ENCODE assay signal across 1 cellular context in the genomic region with DNA sequence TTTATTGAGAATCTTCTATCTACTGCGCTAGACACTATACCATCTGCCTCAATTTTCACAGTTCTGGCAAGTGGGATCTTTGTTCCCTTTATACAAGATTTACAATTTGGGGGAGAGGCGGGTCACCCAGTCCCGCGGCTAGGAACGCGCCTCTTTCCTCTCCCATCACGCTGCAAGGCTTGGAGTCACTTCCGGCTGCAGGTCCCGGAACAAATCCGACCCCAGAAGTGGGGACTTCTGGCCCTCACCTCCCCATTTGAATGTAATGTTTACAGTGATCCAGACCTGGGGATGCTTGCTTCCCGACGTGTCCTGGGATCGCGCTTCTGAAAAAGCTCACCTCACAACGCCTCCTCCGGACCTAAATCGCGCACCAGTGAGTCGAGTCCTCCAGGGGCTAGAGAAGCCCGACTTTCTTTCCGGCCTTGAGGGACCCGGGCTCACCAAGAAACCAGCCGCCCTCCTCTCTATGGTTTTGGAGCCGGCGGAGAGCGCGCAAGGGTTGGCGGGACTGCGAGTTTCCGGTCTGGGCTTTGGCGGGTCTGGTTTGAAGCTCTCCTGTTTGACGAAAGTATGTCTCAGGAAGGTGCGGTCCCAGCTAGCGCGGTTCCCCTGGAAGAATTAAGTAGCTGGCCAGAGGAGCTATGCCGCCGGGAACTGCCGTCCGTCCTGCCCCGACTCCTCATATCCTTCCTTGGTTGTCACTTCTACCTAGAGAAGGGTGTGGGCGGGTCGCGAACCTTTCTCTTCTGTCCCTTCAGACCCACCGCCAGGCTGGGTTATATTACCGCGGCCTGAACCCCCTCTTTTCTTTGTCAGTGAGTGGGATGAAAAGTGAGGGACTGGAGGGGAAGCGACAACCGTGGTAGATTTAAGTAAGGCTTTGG.
TF ChIP-seq lines count a peak whose summit lies in the region.

Gene METTL18 (minus strand): TSS at position 378 of the 887 bp plus-strand sequence. CDS start 1,212 bp downstream, outside the sequence.

TF ChIP-seq in K562, 482 proteins besides CTCF, POLR2A, EP300 and RAD21 (continued from another document and continues in another):
- TF ChIP-seq IRF1 (CRISPR knock-in tag; IDR thresholded peaks at IDR 0.05; ENCODE audit: borderline replicate concordance) (no peak), USF1 (CRISPR knock-in tag; IDR thresholded peaks at IDR 0.05) (no peak), POLR3A (IDR thresholded peaks at IDR 0.05; ENCODE audit: borderline replicate concordance, extremely low read depth, insufficient read depth, insufficient read length) (no peak), CREM (IDR thresholded peaks at IDR 0.05; ENCODE audit: low read depth) (peak; percentile 66), SRSF3 (IDR thresholded peaks at IDR 0.05; ENCODE audit: insufficient read depth, low read length) (no peak), MCM2 (IDR thresholded peaks at IDR 0.05; ENCODE audit: low read depth) (no peak), ZFP1 (CRISPR knock-in tag; IDR thresholded peaks at IDR 0.05) (no peak; the same call in 1 of the 2 replicates), ZHX1 (conservative IDR thresholded peaks at IDR 0.05; ENCODE audit: low read length) (peak; percentile 89), ZBTB26 (CRISPR knock-in tag; IDR thresholded peaks at IDR 0.05) (no peak), GATA2 (CRISPR knock-in tag; IDR thresholded peaks at IDR 0.05) (no peak), ZNF785 (CRISPR knock-in tag; IDR thresholded peaks at IDR 0.05) (no peak), SMARCA4 (IDR thresholded peaks at IDR 0.05) (no peak), FOS (IDR thresholded peaks at IDR 0.05; ENCODE audit: extremely low read depth, insufficient read length) (no peak), ZNF239 (CRISPR knock-in tag; IDR thresholded peaks at IDR 0.05) (no peak), ZNF77 (CRISPR knock-in tag; IDR thresholded peaks at IDR 0.05) (no peak), EZH2 (IDR thresholded peaks at IDR 0.05; ENCODE audit: borderline replicate concordance, low read depth, low read length) (no peak), ZNF584 (CRISPR knock-in tag; IDR thresholded peaks at IDR 0.05; ENCODE audit: low read depth) (no peak), PTBP1 (IDR thresholded peaks at IDR 0.05; ENCODE audit: low read depth, low read length) (no peak), SNRNP70 (optimal IDR thresholded peaks at IDR 0.05; ENCODE audit: low read depth, low read length) (no peak), SUPT5H (IDR thresholded peaks at IDR 0.05) (peak; percentile 88), KDM4B (IDR thresholded peaks at IDR 0.05; ENCODE audit: borderline replicate concordance in 2 of 2, low read depth in 1 of 2) (peak in 1 of 2 experiments; percentile 81; a peak in 1 of 4 replicates), HDAC3 (IDR thresholded peaks at IDR 0.05; ENCODE audit: borderline replicate concordance, partially characterized antibody) (no peak), ZNF589 (CRISPR knock-in tag; IDR thresholded peaks at IDR 0.05; ENCODE audit: low read depth) (no peak), SRSF7 (optimal IDR thresholded peaks at IDR 0.05; ENCODE audit: low read depth, low read length) (no peak), HMG20B (CRISPR knock-in tag; IDR thresholded peaks at IDR 0.05) (no peak), ESRRA (IDR thresholded peaks at IDR 0.05; ENCODE audit: borderline replicate concordance, low read depth) (no peak; the same call in 1 of the 2 replicates), ELF1 (tag; IDR thresholded peaks at IDR 0.05) (peak; percentile 97), CHD4 (IDR thresholded peaks at IDR 0.05; ENCODE audit: insufficient read depth, insufficient replicate concordance, low read depth, low read length, poor library complexity, severe bottlenecking) (no peak), POLR2AphosphoS5 (IDR thresholded peaks at IDR 0.05; ENCODE audit: control insufficient read depth, insufficient read depth, low read depth, low read length) (peak; percentile 88), SRF (CRISPR knock-in tag; IDR thresholded peaks at IDR 0.05) (no peak), ZNF707 (CRISPR knock-in tag; conservative IDR thresholded peaks at IDR 0.05) (no peak), PTTG1 (tag; IDR thresholded peaks at IDR 0.05; ENCODE audit: low read depth) (no peak), SAFB2 (IDR thresholded peaks at IDR 0.05; ENCODE audit: borderline replicate concordance, low read depth, low read length, severe bottlenecking) (no peak), SMAD1 (IDR thresholded peaks at IDR 0.05; ENCODE audit: low read depth, low read length, partially characterized antibody) (no peak), NONO (IDR thresholded peaks at IDR 0.05; ENCODE audit: low read depth in 2 of 2, low read length in 1 of 2) (no peak), TAF9B (IDR thresholded peaks at IDR 0.05; ENCODE audit: partially characterized antibody) (peak; percentile 90), FOXM1 (IDR thresholded peaks at IDR 0.05; ENCODE audit: low read depth) (no peak), FOXM1 (CRISPR knock-in tag; IDR thresholded peaks at IDR 0.05; ENCODE audit: low read depth) (peak; percentile 90; the same call in 1 of the 2 replicates), BDP1 (IDR thresholded peaks at IDR 0.05; ENCODE audit: insufficient read depth, insufficient read length) (no peak), TEAD1 (CRISPR knock-in tag; IDR thresholded peaks at IDR 0.05) (peak in 1 of 2 experiments; percentile 49; a peak in 1 of 4 replicates), CHD2 (IDR thresholded peaks at IDR 0.05; ENCODE audit: low read depth, low read length) (no peak), IRF9 (tag; IDR thresholded peaks at IDR 0.05) (no peak), SRSF9 (IDR thresholded peaks at IDR 0.05; ENCODE audit: borderline replicate concordance, low read depth, low read length) (no peak)
- TF ChIP-seq, protein P1, sequence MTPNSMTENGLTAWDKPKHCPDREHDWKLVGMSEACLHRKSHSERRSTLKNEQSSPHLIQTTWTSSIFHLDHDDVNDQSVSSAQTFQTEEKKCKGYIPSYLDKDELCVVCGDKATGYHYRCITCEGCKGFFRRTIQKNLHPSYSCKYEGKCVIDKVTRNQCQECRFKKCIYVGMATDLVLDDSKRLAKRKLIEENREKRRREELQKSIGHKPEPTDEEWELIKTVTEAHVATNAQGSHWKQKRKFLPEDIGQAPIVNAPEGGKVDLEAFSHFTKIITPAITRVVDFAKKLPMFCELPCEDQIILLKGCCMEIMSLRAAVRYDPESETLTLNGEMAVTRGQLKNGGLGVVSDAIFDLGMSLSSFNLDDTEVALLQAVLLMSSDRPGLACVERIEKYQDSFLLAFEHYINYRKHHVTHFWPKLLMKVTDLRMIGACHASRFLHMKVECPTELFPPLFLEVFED (CRISPR knock-in tag; conservative IDR thresholded peaks at IDR 0.05) = no peak
- TF ChIP-seq, protein P2, sequence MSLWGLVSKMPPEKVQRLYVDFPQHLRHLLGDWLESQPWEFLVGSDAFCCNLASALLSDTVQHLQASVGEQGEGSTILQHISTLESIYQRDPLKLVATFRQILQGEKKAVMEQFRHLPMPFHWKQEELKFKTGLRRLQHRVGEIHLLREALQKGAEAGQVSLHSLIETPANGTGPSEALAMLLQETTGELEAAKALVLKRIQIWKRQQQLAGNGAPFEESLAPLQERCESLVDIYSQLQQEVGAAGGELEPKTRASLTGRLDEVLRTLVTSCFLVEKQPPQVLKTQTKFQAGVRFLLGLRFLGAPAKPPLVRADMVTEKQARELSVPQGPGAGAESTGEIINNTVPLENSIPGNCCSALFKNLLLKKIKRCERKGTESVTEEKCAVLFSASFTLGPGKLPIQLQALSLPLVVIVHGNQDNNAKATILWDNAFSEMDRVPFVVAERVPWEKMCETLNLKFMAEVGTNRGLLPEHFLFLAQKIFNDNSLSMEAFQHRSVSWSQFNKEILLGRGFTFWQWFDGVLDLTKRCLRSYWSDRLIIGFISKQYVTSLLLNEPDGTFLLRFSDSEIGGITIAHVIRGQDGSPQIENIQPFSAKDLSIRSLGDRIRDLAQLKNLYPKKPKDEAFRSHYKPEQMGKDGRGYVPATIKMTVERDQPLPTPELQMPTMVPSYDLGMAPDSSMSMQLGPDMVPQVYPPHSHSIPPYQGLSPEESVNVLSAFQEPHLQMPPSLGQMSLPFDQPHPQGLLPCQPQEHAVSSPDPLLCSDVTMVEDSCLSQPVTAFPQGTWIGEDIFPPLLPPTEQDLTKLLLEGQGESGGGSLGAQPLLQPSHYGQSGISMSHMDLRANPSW (CRISPR knock-in tag; IDR thresholded peaks at IDR 0.05) = no peak
- TF ChIP-seq, protein P3, sequence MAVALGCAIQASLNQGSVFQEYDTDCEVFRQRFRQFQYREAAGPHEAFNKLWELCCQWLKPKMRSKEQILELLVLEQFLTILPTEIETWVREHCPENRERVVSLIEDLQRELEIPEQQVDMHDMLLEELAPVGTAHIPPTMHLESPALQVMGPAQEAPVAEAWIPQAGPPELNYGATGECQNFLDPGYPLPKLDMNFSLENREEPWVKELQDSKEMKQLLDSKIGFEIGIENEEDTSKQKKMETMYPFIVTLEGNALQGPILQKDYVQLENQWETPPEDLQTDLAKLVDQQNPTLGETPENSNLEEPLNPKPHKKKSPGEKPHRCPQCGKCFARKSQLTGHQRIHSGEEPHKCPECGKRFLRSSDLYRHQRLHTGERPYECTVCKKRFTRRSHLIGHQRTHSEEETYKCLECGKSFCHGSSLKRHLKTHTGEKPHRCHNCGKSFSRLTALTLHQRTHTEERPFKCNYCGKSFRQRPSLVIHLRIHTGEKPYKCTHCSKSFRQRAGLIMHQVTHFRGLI (CRISPR knock-in tag; IDR thresholded peaks at IDR 0.05) = no peak
- TF ChIP-seq, protein P4, sequence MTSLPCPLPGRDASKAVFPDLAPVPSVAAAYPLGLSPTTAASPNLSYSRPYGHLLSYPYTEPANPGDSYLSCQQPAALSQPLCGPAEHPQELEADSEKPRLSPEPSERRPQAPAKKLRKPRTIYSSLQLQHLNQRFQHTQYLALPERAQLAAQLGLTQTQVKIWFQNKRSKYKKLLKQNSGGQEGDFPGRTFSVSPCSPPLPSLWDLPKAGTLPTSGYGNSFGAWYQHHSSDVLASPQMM (CRISPR knock-in tag; IDR thresholded peaks at IDR 0.05) = no peak
- TF ChIP-seq, protein P5, sequence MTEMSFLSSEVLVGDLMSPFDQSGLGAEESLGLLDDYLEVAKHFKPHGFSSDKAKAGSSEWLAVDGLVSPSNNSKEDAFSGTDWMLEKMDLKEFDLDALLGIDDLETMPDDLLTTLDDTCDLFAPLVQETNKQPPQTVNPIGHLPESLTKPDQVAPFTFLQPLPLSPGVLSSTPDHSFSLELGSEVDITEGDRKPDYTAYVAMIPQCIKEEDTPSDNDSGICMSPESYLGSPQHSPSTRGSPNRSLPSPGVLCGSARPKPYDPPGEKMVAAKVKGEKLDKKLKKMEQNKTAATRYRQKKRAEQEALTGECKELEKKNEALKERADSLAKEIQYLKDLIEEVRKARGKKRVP (CRISPR knock-in tag; IDR thresholded peaks at IDR 0.05) = no peak; the same call in 1 of the 2 replicates
- TF ChIP-seq, protein P6, sequence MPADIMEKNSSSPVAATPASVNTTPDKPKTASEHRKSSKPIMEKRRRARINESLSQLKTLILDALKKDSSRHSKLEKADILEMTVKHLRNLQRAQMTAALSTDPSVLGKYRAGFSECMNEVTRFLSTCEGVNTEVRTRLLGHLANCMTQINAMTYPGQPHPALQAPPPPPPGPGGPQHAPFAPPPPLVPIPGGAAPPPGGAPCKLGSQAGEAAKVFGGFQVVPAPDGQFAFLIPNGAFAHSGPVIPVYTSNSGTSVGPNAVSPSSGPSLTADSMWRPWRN (IDR thresholded peaks at IDR 0.05; ENCODE audit: low read depth) = no peak
- TF ChIP-seq, protein P7, sequence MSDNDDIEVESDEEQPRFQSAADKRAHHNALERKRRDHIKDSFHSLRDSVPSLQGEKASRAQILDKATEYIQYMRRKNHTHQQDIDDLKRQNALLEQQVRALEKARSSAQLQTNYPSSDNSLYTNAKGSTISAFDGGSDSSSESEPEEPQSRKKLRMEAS (CRISPR knock-in tag; IDR thresholded peaks at IDR 0.05) = no peak; the same call in 1 of the 2 replicates
